Comparison of ENCODE assay signal across 12 cellular contexts in genomic region chr3:24145981-24146822, GRCh38.
DNase-seq lines count a peak whose midpoint lies in the region; ATAC-seq and TF ChIP-seq lines count a peak whose summit lies in the region.
"Had no signal": no experiment of that assay in that cellular context is flagged by ENCODE, and none has a peak within 500 bp of the region (broad histone marks: within the 10 kb centered on the region; RNA-seq: fewer than 3 reads in every experiment).

No MANE protein-coding gene starts in this region.

- no peak for TF ChIP-seq POLR2A in GM18505 (IDR thresholded peaks at IDR 0.05; ENCODE audit: borderline replicate concordance, extremely low read depth, insufficient read depth, insufficient read length)

- H3K27ac ChIP-seq in coronary artery, result peak overlapping the region; percentile 73 to 93

- H3K4me3 Mint-ChIP-seq in mesothelial cell of epicardium, result no peak overlapping the region
- H3K4me3 Mint-ChIP-seq: CD4-positive, alpha-beta memory T cell; IgD-negative memory B cell; immature natural killer cell had no signal

- H3K4me1 Mint-ChIP-seq in mesothelial cell of epicardium, result peaks cover 35% of the 10 kb centered on the region
- H3K4me1 Mint-ChIP-seq: CD4-positive, alpha-beta memory T cell; IgD-negative memory B cell; immature natural killer cell had no signal

- ATAC-seq in HG03280 (IDR thresholded peaks at IDR 0.05; ENCODE audit: unreplicated experiment) (no peak), GM18505 (IDR thresholded peaks at IDR 0.05; ENCODE audit: unreplicated experiment) (no peak), HG02759 (IDR thresholded peaks at IDR 0.05; ENCODE audit: unreplicated experiment) (no peak)

- H3K27ac Mint-ChIP-seq in mesothelial cell of epicardium, result peak overlapping the region; percentile 75
- H3K27ac Mint-ChIP-seq: CD4-positive, alpha-beta memory T cell; IgD-negative memory B cell; immature natural killer cell had no signal

- H3K27me3 Mint-ChIP-seq in mesothelial cell of epicardium (ENCODE audit: low read depth), result peaks cover 4% of the 10 kb centered on the region
- H3K27me3 Mint-ChIP-seq: IgD-negative memory B cell had no signal

- no peak for TF ChIP-seq CTCF in coronary artery (IDR thresholded peaks at IDR 0.05)
- TF ChIP-seq CTCF in mesothelial cell of epicardium (IDR thresholded peaks at IDR 0.05; ENCODE audit: unreplicated experiment), result no peak

- no peaks in the 10 kb centered on the region for H3K36me3 Mint-ChIP-seq in mesothelial cell of epicardium
- H3K36me3 Mint-ChIP-seq: CD4-positive, alpha-beta memory T cell; IgD-negative memory B cell; immature natural killer cell had no signal

- DNase-seq in ACHN, result peak; percentile 61
- DNase-seq in M059J (ENCODE audit: low read depth), result peak; percentile 86
- no peak for DNase-seq in coronary artery (ENCODE audit: low spot score)
- DNase-seq in mesothelial cell of epicardium (ENCODE audit: low spot score in 2 of 2, unreplicated experiment in 2 of 2), result no peak
- no peak for DNase-seq in DMS53 treated with DMSO at 0.1 percent for 48 hours (lab: John Stamatoyannopoulos, UW; ENCODE audit: unreplicated experiment)
- DNase-seq: activated effector memory CD4-positive, alpha-beta T cell treated with anti-CD3 and anti-CD28 coated beads, Interleukin-2, amount 50 U/mL, for 16 hours; CD4-positive, alpha-beta memory T cell; immature natural killer cell had no signal

- no peak overlapping the region for H3K4me3 ChIP-seq in coronary artery

- in situ Hi-C loops in ACHN (cut with HindIII; ENCODE audit: low pct_ligation_motif_present, low pct_unique_long_range_greater_than_20kb, low sequenced_read_pairs), result no loop called here

- no peaks in the 10 kb centered on the region for H3K9me3 Mint-ChIP-seq in mesothelial cell of epicardium
- H3K9me3 Mint-ChIP-seq: CD4-positive, alpha-beta memory T cell; IgD-negative memory B cell had no signal

Comparison
In these comparisons a context has a peak if more than half of its experiments do, and no peak if none do; other contexts are left out.
1. DNase-seq: peak in ACHN (single experiment) and M059J (single experiment); none in coronary artery (single experiment), mesothelial cell of epicardium (0 of 2) and DMS53 treated with DMSO at 0.1 percent for 48 hours (single experiment).